Comparison of ENCODE assay signal across 21 cellular contexts in the genomic region with DNA sequence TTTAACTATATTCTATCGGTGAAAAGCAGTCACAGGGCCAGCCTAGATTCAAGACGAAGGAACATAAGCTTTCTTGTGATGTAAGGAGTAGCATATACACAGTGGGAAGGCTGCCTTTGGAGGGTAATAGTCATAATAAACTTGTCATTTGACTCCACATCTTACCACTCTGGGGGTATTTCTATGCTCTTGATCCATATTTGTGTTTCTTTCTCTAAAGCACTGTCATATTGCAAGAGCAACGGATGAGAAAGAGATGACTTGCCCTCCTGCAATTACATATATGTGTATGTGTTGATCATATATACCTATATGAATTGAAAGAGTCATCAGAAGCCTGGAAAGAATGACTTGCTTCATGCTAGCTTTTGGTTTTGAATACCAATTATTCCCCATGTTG.
DNase-seq lines count a peak whose midpoint lies in the region; ATAC-seq, FAIRE-seq and TF ChIP-seq lines count a peak whose summit lies in the region.
"Had no signal": no experiment of that assay in that cellular context is flagged by ENCODE, and none has a peak within 500 bp of the region (broad histone marks: within the 10 kb centered on the region; RNA-seq: fewer than 3 reads in every experiment).

No MANE protein-coding gene starts in this region.

- H3K27me3 Mint-ChIP-seq in activated CD4-positive, alpha-beta T cell treated with anti-CD3 and anti-CD28 coated beads for 36 hours = no peaks in the 10 kb centered on the region
- H3K27me3 Mint-ChIP-seq in activated T-cell treated with anti-CD3 and anti-CD28 coated beads, Interleukin-2, amount 50 U/mL, for 4 hours (ENCODE audit: low read depth) = no peaks in the 10 kb centered on the region
- H3K27me3 Mint-ChIP-seq in activated T-helper 17 cell treated with anti-CD3 and anti-CD28 coated beads, Interleukin-2, amount 50 U/mL, for 72 hours = no peaks in the 10 kb centered on the region
- H3K27me3 Mint-ChIP-seq: B cell; CD4-positive, alpha-beta T cell had no signal

- peaks cover 5% of the 10 kb centered on the region for H3K9me3 Mint-ChIP-seq in activated CD4-positive, alpha-beta T cell treated with anti-CD3 and anti-CD28 coated beads for 36 hours (ENCODE audit: low read depth)
- peaks cover 4% of the 10 kb centered on the region for H3K9me3 Mint-ChIP-seq in activated T-cell treated with anti-CD3 and anti-CD28 coated beads, Interleukin-2, amount 50 U/mL, for 4 hours
- peaks cover 1 to 12% of the 10 kb centered on the region in 2 donors for H3K9me3 Mint-ChIP-seq in activated naive CD4-positive, alpha-beta T cell treated with anti-CD3 and anti-CD28 coated beads, Interleukin-2, amount 50 U/mL, for 72 hours
- peaks cover 4% of the 10 kb centered on the region for H3K9me3 Mint-ChIP-seq in activated T-helper 17 cell treated with anti-CD3 and anti-CD28 coated beads, Interleukin-2, amount 50 U/mL, for 72 hours
- H3K9me3 Mint-ChIP-seq: CD4-positive, alpha-beta T cell had no signal

- no peak for FAIRE-seq in H54 (lab: Jason Lieb, UNC)
- FAIRE-seq: A549, D721Med, G401.6, GM12891, GM19239 had no signal

- no peak for TF ChIP-seq POLR2A in H54 (IDR thresholded peaks at IDR 0.05; ENCODE audit: low read depth, low read length)

- no peak overlapping the region for H3K4me3 Mint-ChIP-seq in activated CD4-positive, alpha-beta T cell treated with anti-CD3 and anti-CD28 coated beads for 36 hours
- no peak overlapping the region for H3K4me3 Mint-ChIP-seq in activated T-cell treated with anti-CD3 and anti-CD28 coated beads, Interleukin-2, amount 50 U/mL, for 4 hours
- H3K4me3 Mint-ChIP-seq in activated T-helper 17 cell treated with anti-CD3 and anti-CD28 coated beads, Interleukin-2, amount 50 U/mL, for 72 hours = no peak overlapping the region
- H3K4me3 Mint-ChIP-seq: B cell; CD4-positive, alpha-beta T cell; CD8-positive, alpha-beta T cell had no signal

- no peaks in the 10 kb centered on the region for H3K36me3 Mint-ChIP-seq in activated CD4-positive, alpha-beta T cell treated with anti-CD3 and anti-CD28 coated beads for 36 hours (ENCODE audit: low read depth)
- H3K36me3 Mint-ChIP-seq in activated T-cell treated with anti-CD3 and anti-CD28 coated beads, Interleukin-2, amount 50 U/mL, for 4 hours (ENCODE audit: insufficient read depth) = peaks cover 2% of the 10 kb centered on the region
- peaks cover 2 to 8% of the 10 kb centered on the region in 2 donors for H3K36me3 Mint-ChIP-seq in activated naive CD4-positive, alpha-beta T cell treated with anti-CD3 and anti-CD28 coated beads, Interleukin-2, amount 50 U/mL, for 72 hours
- H3K36me3 Mint-ChIP-seq in activated T-helper 17 cell treated with anti-CD3 and anti-CD28 coated beads, Interleukin-2, amount 50 U/mL, for 72 hours (ENCODE audit: low read depth) = no peaks in the 10 kb centered on the region
- H3K36me3 Mint-ChIP-seq: CD8-positive, alpha-beta T cell had no signal

- peak; percentile 92 for ATAC-seq in activated CD4-positive, alpha-beta T cell treated with anti-CD3 and anti-CD28 coated beads for 36 hours
- ATAC-seq in activated T-cell treated with anti-CD3 and anti-CD28 coated beads, Interleukin-2, amount 50 U/mL, for 4 hours = peak; percentile 60 to 71
- ATAC-seq in activated naive CD4-positive, alpha-beta T cell treated with anti-CD3 and anti-CD28 coated beads, Interleukin-2, amount 50 U/mL, for 72 hours = peak; percentile 31 to 97
- peak; percentile 90 for ATAC-seq in activated T-helper 17 cell treated with anti-CD3 and anti-CD28 coated beads, Interleukin-2, amount 50 U/mL, for 72 hours (replicated peaks)
- ATAC-seq: A549; CD8-positive, alpha-beta T cell had no signal

- H3K4me1 Mint-ChIP-seq in activated CD4-positive, alpha-beta T cell treated with anti-CD3 and anti-CD28 coated beads for 36 hours = peaks cover 9% of the 10 kb centered on the region
- H3K4me1 Mint-ChIP-seq in activated T-cell treated with anti-CD3 and anti-CD28 coated beads, Interleukin-2, amount 50 U/mL, for 4 hours (ENCODE audit: low read depth) = peaks cover 3% of the 10 kb centered on the region
- H3K4me1 Mint-ChIP-seq in activated T-helper 17 cell treated with anti-CD3 and anti-CD28 coated beads, Interleukin-2, amount 50 U/mL, for 72 hours = no peaks in the 10 kb centered on the region
- H3K4me1 Mint-ChIP-seq: B cell had no signal

- intact Hi-C loops in activated CD4-positive, alpha-beta T cell treated with anti-CD3 and anti-CD28 coated beads for 36 hours (cut with DNase I, micrococcal nuclease) = loop anchor here in 1 of 2 experiments (10.0 kb wide), 1 partner anchor 58 kb away; no protein-coding TSS in a partner anchor

- POLR2A ChIA-PET in activated CD4-positive, alpha-beta T cell treated with anti-CD3 and anti-CD28 coated beads for 36 hours (lab: Charles Lee) = no interaction called here

- DNase-seq in activated CD4-positive, alpha-beta T cell treated with anti-CD3 and anti-CD28 coated beads for 36 hours = no peak
- DNase-seq in activated CD4-positive, alpha-beta T cell treated with anti-CD3 and anti-CD28 coated beads, Interleukin-2, amount 50 U/mL, for 48 hours = no peak
- DNase-seq in activated T-cell treated with anti-CD3 and anti-CD28 coated beads, Interleukin-2, amount 50 U/mL, for 4 hours = no peak
- no peak for DNase-seq in activated T-cell treated with anti-CD3 and anti-CD28 coated beads, Interleukin-2, amount 50 U/mL, for 1 hour
- DNase-seq in activated naive CD4-positive, alpha-beta T cell treated with anti-CD3 and anti-CD28 coated beads, Interleukin-2, amount 50 U/mL, for 72 hours (ENCODE audit: low spot score in 2 of 2) = no peak
- no peak for DNase-seq in activated naive CD4-positive, alpha-beta T cell treated with Interleukin-2 at 50 U/mL for 16 hours
- no peak for DNase-seq in H54 (ENCODE audit: insufficient read length, low spot score)
- DNase-seq: AML-193; Caco-2; Calu3; CD4-positive, alpha-beta T cell; CD8-positive, alpha-beta T cell; DMS79 treated with DMSO at 0.1 percent for 48 hours; GF-D8 had no signal

- H3K27ac Mint-ChIP-seq in activated CD4-positive, alpha-beta T cell treated with anti-CD3 and anti-CD28 coated beads for 36 hours = no peak overlapping the region
- peak overlapping the region in 1 of 2 donors; percentile 6 for H3K27ac Mint-ChIP-seq in activated naive CD4-positive, alpha-beta T cell treated with anti-CD3 and anti-CD28 coated beads, Interleukin-2, amount 50 U/mL, for 72 hours
- peak overlapping the region; percentile 33 for H3K27ac Mint-ChIP-seq in activated T-helper 17 cell treated with anti-CD3 and anti-CD28 coated beads, Interleukin-2, amount 50 U/mL, for 72 hours
- H3K27ac Mint-ChIP-seq: B cell; CD4-positive, alpha-beta T cell; CD8-positive, alpha-beta T cell had no signal

- CTCF ChIA-PET in activated CD4-positive, alpha-beta T cell treated with anti-CD3 and anti-CD28 coated beads for 36 hours (lab: Charles Lee) = interaction anchor here (1.1 kb wide), 1 partner anchor 1099 kb away, joined by 3 read pairs; no protein-coding TSS in a partner anchor
